ENCODE assay signal across 16 cellular contexts in genomic region chr4:53717064-53717549, GRCh38.
A peak's percentile ranks its signal among the peaks of the same experiment; 100 is the strongest.
DNase-seq lines count a peak whose midpoint lies in the region; ATAC-seq and TF ChIP-seq lines count a peak whose summit lies in the region.
"Had no signal": no experiment of that assay in that cellular context is flagged by ENCODE, and none has a peak within 500 bp of the region (broad histone marks: within the 10 kb centered on the region; RNA-seq: fewer than 3 reads in every experiment).

No MANE protein-coding gene starts in this region.

- H3K4me3 ChIP-seq in right cardiac atrium (ENCODE audit: low read length) (no peak overlapping the region), ascending aorta (no peak overlapping the region), right lobe of liver (no peak overlapping the region), adrenal gland (no peak overlapping the region)

- ATAC-seq in right cardiac atrium (peak; percentile 52 to 66), Right ventricle myocardium inferior (no peak), right lobe of liver (peak; percentile 64 to 87 (median 76))
- ATAC-seq: activated CD4-positive, CD25-positive, alpha-beta regulatory T cell treated with anti-CD3 and anti-CD28 coated beads, Interleukin-2, amount 50 U/mL, for 24 hours; foreskin keratinocyte; HCT116 had no signal

- no peak for DNase-seq in right cardiac atrium
- no peak for DNase-seq in Right ventricle myocardium inferior (ENCODE audit: missing footprints)
- DNase-seq in ascending aorta (ENCODE audit: low spot score in 2 of 2) = no peak
- no peak for DNase-seq in right lobe of liver
- DNase-seq in foreskin melanocyte = no peak
- no peak for DNase-seq in NCI-H748 treated with DMSO at 0.1 percent for 48 hours (lab: John Stamatoyannopoulos, UW)
- no peak for DNase-seq in activated effector memory CD4-positive, alpha-beta T cell treated with Interleukin-2 at 50 U/mL for 16 hours
- no peak for DNase-seq in adrenal gland
- DNase-seq: activated naive CD4-positive, alpha-beta T cell treated with anti-CD3 and anti-CD28 coated beads, Interleukin-2, amount 10 ng/mL, durations not matched to agents 7 days and 5 days; CD8-positive, alpha-beta memory T cell; effector memory CD4-positive, alpha-beta T cell; foreskin keratinocyte; NCI-H1436 had no signal

- peaks cover 8% of the 10 kb centered on the region for H3K4me1 ChIP-seq in right cardiac atrium (ENCODE audit: control insufficient read depth, insufficient read depth, low read length)
- peaks cover 5 to 12% of the 10 kb centered on the region in 2 donors for H3K4me1 ChIP-seq in ascending aorta
- H3K4me1 ChIP-seq in right lobe of liver = no peaks in the 10 kb centered on the region
- no peaks in the 10 kb centered on the region for H3K4me1 ChIP-seq in adrenal gland (replicated peaks in 1 of 2)
- H3K4me1 ChIP-seq: foreskin keratinocyte, parathyroid adenoma had no signal

- H3K9me3 ChIP-seq in right cardiac atrium (ENCODE audit: control insufficient read depth, low read length) (no peaks in the 10 kb centered on the region), ascending aorta (no peaks in the 10 kb centered on the region), right lobe of liver (no peaks in the 10 kb centered on the region), adrenal gland (replicated peaks in 1 of 3) (no peaks in the 10 kb centered on the region)

- intact Hi-C loops in right cardiac atrium (cut with DNase I) (no loop called here), Right ventricle myocardium inferior (cut with DNase I) (no loop called here), ascending aorta (cut with DNase I) (loop anchor here (5.0 kb wide), 1 partner anchor 515 kb away; no protein-coding TSS in a partner anchor), right lobe of liver (cut with DNase I) (no loop called here), adrenal gland (cut with DNase I) (loop anchor here in 1 of 2 donors (10.0 kb wide), 1 partner anchor 198 kb away; no protein-coding TSS in a partner anchor)

- no peak for TF ChIP-seq POLR2A in right lobe of liver (IDR thresholded peaks at IDR 0.05)
- no peak for TF ChIP-seq POLR2A in adrenal gland (IDR thresholded peaks at IDR 0.05)

- no peaks in the 10 kb centered on the region for H3K27me3 ChIP-seq in right cardiac atrium (ENCODE audit: control insufficient read depth, insufficient read depth)
- no peaks in the 10 kb centered on the region for H3K27me3 ChIP-seq in ascending aorta
- no peaks in the 10 kb centered on the region for H3K27me3 ChIP-seq in right lobe of liver
- no peaks in the 10 kb centered on the region for H3K27me3 ChIP-seq in adrenal gland

- TF ChIP-seq CTCF in ascending aorta (IDR thresholded peaks at IDR 0.05) (no peak), right lobe of liver (IDR thresholded peaks at IDR 0.05) (no peak), adrenal gland (IDR thresholded peaks at IDR 0.05) (no peak)

- WGBS in right cardiac atrium = 55% methylated on average over 4 of the region's 4 CpGs
- WGBS in right lobe of liver (ENCODE audit: insufficient coverage, low coverage, low lambda C conversion rate, missing lambda C conversion rate) = 49% methylated on average over 4 of the region's 4 CpGs
- WGBS in adrenal gland, 4 donors = 53 to 74% (median 58%) methylated on average over 4 of the region's 4 CpGs

- H3K27ac ChIP-seq in right cardiac atrium (ENCODE audit: low read length) = no peak overlapping the region
- peak overlapping the region; percentile 56 to 63 for H3K27ac ChIP-seq in ascending aorta
- H3K27ac ChIP-seq in right lobe of liver = no peak overlapping the region
- no peak overlapping the region for H3K27ac ChIP-seq in adrenal gland
- H3K27ac ChIP-seq: foreskin keratinocyte, parathyroid adenoma had no signal

- no peaks in the 10 kb centered on the region for H3K36me3 ChIP-seq in ascending aorta
- no peaks in the 10 kb centered on the region for H3K36me3 ChIP-seq in right lobe of liver
- H3K36me3 ChIP-seq in adrenal gland (replicated peaks in 1 of 2) = no peaks in the 10 kb centered on the region

Comparison
In these comparisons a context has a peak if more than half of its experiments do, and no peak if none do; other contexts are left out.
1. H3K27ac ChIP-seq: peak in ascending aorta (2 of 2); none in right cardiac atrium (single experiment), right lobe of liver (0 of 3) and adrenal gland (0 of 5).